ENCODE assay signal across 12 cellular contexts in the genomic region with DNA sequence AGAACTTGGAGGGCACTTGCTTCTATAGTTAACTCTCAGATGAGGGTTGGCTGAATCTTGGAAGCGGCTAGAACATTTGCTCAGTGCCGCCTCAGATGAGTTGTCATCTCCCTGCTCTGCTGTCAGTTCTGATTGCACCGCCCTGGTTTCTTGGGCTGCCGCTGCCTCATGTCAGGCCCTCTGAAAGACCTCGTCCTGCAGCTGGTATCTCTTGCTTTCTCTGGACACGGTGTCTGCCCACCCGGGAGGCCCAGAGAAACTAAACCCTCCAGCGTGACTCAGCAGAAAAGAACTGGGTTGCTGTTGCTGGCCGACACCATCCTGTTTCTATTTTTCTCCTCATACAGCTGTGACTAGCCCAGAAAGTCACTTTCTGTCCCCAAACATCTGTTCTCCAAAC.
A peak's percentile ranks its signal among the peaks of the same experiment; 100 is the strongest.
DNase-seq lines count a peak whose midpoint lies in the region; ATAC-seq and TF ChIP-seq lines count a peak whose summit lies in the region.
"Had no signal": no experiment of that assay in that cellular context is flagged by ENCODE, and none has a peak within 500 bp of the region (broad histone marks: within the 10 kb centered on the region; RNA-seq: fewer than 3 reads in every experiment).

No MANE protein-coding gene starts in this region.

- peaks cover 5% of the 10 kb centered on the region; the same call in 1 of the 2 replicates for H4K20me1 ChIP-seq in IMR-90 (ENCODE audit: insufficient read depth, low read length)

- H4K5ac ChIP-seq in IMR-90 (ENCODE audit: low read depth, low read length), result peak overlapping the region; percentile 50

- peak overlapping the region; percentile 9; the same call in 1 of the 2 replicates for H3K27ac ChIP-seq in IMR-90 (ENCODE audit: insufficient read depth, low read length)
- H3K27ac ChIP-seq in brain microvascular endothelial cell, result no peak overlapping the region
- H3K27ac ChIP-seq in neuronal stem cell (replicated peaks; ENCODE audit: low read length), result no peak overlapping the region
- H3K27ac ChIP-seq: parathyroid adenoma, RWPE1 had no signal

- TF ChIP-seq RAD21 in IMR-90 (IDR thresholded peaks at IDR 0.05; ENCODE audit: low read length), result no peak

- no peak overlapping the region for H3K56ac ChIP-seq in IMR-90 (ENCODE audit: extremely low read depth, insufficient read depth, low read length)

- TF ChIP-seq POLR2A in IMR-90 (IDR thresholded peaks at IDR 0.05; ENCODE audit: low read depth, low read length), result no peak

- 56% methylated on average over 8 of the region's 9 CpGs; no CpG with 5 or more reads in 1 of the 2 experiments for WGBS in IMR-90 (ENCODE audit: extremely low coverage in 2 of 2, insufficient read length in 1 of 2), 2 experiments
- no CpG with 5 or more reads among the region's 9 CpGs for WGBS in neuronal stem cell (ENCODE audit: extremely low coverage in 2 of 2, insufficient read length in 2 of 2, insufficient replicate concordance in 1 of 2), 2 donors

- no peak overlapping the region for H3K9ac ChIP-seq in IMR-90 (ENCODE audit: low read depth, low read length)
- H3K9ac ChIP-seq in neuronal stem cell (ENCODE audit: low read depth, low read length, poor library complexity), result no peak overlapping the region
- H3K9ac ChIP-seq: parathyroid adenoma had no signal

- peak overlapping the region; percentile 66 for H2AK9ac ChIP-seq in IMR-90 (replicated peaks; ENCODE audit: low read depth, low read length, poor library complexity)

- peaks cover 14% of the 10 kb centered on the region for H3K9me1 ChIP-seq in IMR-90 (ENCODE audit: insufficient read depth, low read length)

- peak overlapping the region; percentile 75 for H3K4ac ChIP-seq in IMR-90 (ENCODE audit: low read depth, low read length)
- H3K4ac ChIP-seq in neuronal stem cell (ENCODE audit: low read length), result no peak overlapping the region

- H3K4me3 ChIP-seq in IMR-90 (ENCODE audit: insufficient read depth, low read depth, low read length), result no peak overlapping the region
- H3K4me3 ChIP-seq in brain microvascular endothelial cell (ENCODE audit: low read depth, low read length), result no peak overlapping the region
- no peak overlapping the region for H3K4me3 ChIP-seq in neuronal stem cell (ENCODE audit: low read length in 2 of 2)

- TF ChIP-seq CTCF in IMR-90 (conservative IDR thresholded peaks at IDR 0.05; ENCODE audit: low read depth, low read length) (no peak), brain microvascular endothelial cell (IDR thresholded peaks at IDR 0.05; ENCODE audit: low read depth, low read length, missing control alignments) (no peak)

- H3K18ac ChIP-seq in IMR-90 (ENCODE audit: low read depth, low read length) (peak overlapping the region; percentile 79), neuronal stem cell (ENCODE audit: low read length) (peak overlapping the region; percentile 31)

- no peaks in the 10 kb centered on the region for H3K27me3 ChIP-seq in IMR-90 (ENCODE audit: control insufficient read depth, insufficient read depth, low read length)
- H3K27me3 ChIP-seq in brain microvascular endothelial cell (replicated peaks), result no peaks in the 10 kb centered on the region
- H3K27me3 ChIP-seq in neuronal stem cell (ENCODE audit: control insufficient read depth in 3 of 3, insufficient read depth in 3 of 3, low read depth in 1 of 3, low read length in 3 of 3), result no peaks in the 10 kb centered on the region

- peak overlapping the region; percentile 91 for H2BK20ac ChIP-seq in IMR-90 (ENCODE audit: low read depth, low read length)

- H2AK5ac ChIP-seq in IMR-90 (ENCODE audit: low read depth, low read length), result peak overlapping the region; percentile 79
- no peak overlapping the region for H2AK5ac ChIP-seq in neuronal stem cell (ENCODE audit: low read depth, low read length)

- H4K8ac ChIP-seq in IMR-90 (ENCODE audit: low read depth in 2 of 2, low read length in 2 of 2), result peak overlapping the region in 1 of 2 experiments; percentile 76; a peak in 2 of 4 replicates
- no peak overlapping the region for H4K8ac ChIP-seq in neuronal stem cell (ENCODE audit: low read depth, low read length)

- no peak overlapping the region for H3K4me2 ChIP-seq in IMR-90 (ENCODE audit: low read depth, low read length)
- no peak overlapping the region for H3K4me2 ChIP-seq in neuronal stem cell (ENCODE audit: insufficient read depth, low read length, poor library complexity, severe bottlenecking)

- peak overlapping the region; percentile 62; the same call in 2 of the 3 replicates for H2BK15ac ChIP-seq in IMR-90 (ENCODE audit: low read depth, low read length)
- no peak overlapping the region for H2BK15ac ChIP-seq in neuronal stem cell (ENCODE audit: low read length)

- intact Hi-C loops in IMR-90 (cut with micrococcal nuclease), result loop anchor here (10.0 kb wide), 1 partner anchor 192 kb away; no protein-coding TSS in a partner anchor

- H3K23ac ChIP-seq in IMR-90 (ENCODE audit: low read depth, low read length) (peak overlapping the region; percentile 10; the same call in 1 of the 2 replicates), neuronal stem cell (ENCODE audit: low read depth, low read length, poor library complexity) (no peak overlapping the region)

- H3K9me3 ChIP-seq in IMR-90 (ENCODE audit: control insufficient read depth, insufficient read depth, low read length) (no peaks in the 10 kb centered on the region; the same call in 1 of the 2 replicates), neuronal stem cell (replicated peaks in 1 of 2; ENCODE audit: control insufficient read depth in 2 of 2, insufficient read depth in 1 of 2, low read depth in 1 of 2, low read length in 2 of 2) (peaks cover 0 to 6% of the 10 kb centered on the region in 2 donors)

- H2AFZ ChIP-seq in IMR-90 (replicated peaks; ENCODE audit: low read length, poor library complexity) (peak overlapping the region; percentile 74), neuronal stem cell (ENCODE audit: low read length) (no peak overlapping the region)
- H2AFZ ChIP-seq: parathyroid adenoma had no signal

- CTCF ChIA-PET in IMR-90 (lab: Yijun Ruan, JAX) (interaction anchor here (0.7 kb wide), 1 partner anchor 54 kb away, joined by 4 read pairs; no protein-coding TSS in a partner anchor), HEK293T (lab: Yijun Ruan, JAX) (no interaction called here)

- H3K79me1 ChIP-seq in IMR-90 (ENCODE audit: low read depth in 1 of 2, low read length in 2 of 2) (no peaks in the 10 kb centered on the region), neuronal stem cell (ENCODE audit: low read depth, low read length) (no peaks in the 10 kb centered on the region)

- in situ Hi-C loops in IMR-90 (cut with MboI; ENCODE audit: low sequenced_read_pairs), result no loop called here
- in situ Hi-C loops in brain microvascular endothelial cell (cut with HindIII; ENCODE audit: low pct_ligation_motif_present, low sequenced_read_pairs), result no loop called here

- ATAC-seq in IMR-90 (ENCODE audit: low read depth) (0 out of 2 replicates have a peak, but pooled peaks have one; percentile 5), left lobe of liver (no peak), HG03457 (IDR thresholded peaks at IDR 0.05; ENCODE audit: unreplicated experiment) (no peak)
- ATAC-seq: effector memory CD8-positive, alpha-beta T cell had no signal

- no peak overlapping the region for H2BK12ac ChIP-seq in neuronal stem cell (ENCODE audit: low read length)

- POLR2A ChIA-PET in IMR-90 (lab: Charles Lee; ENCODE audit: unreplicated experiment) (no interaction called here), HEK293T (lab: Yijun Ruan, JAX) (no interaction called here)

- BruUV-seq in IMR-90 (replicated peaks; lab: Mats Ljungman, UMichigan), result no TSS peak

- dilution Hi-C loops in IMR-90 (cut with HindIII; ENCODE audit: low sequenced_read_pairs, unreplicated experiment), result no loop called here

- no peaks in the 10 kb centered on the region for H3K36me3 ChIP-seq in IMR-90 (ENCODE audit: control insufficient read depth, insufficient read depth, low read length)
- no peaks in the 10 kb centered on the region for H3K36me3 ChIP-seq in brain microvascular endothelial cell (replicated peaks)
- no peaks in the 10 kb centered on the region for H3K36me3 ChIP-seq in neuronal stem cell (replicated peaks in 1 of 2; ENCODE audit: control insufficient read depth in 2 of 2, insufficient read depth in 2 of 2, low read length in 2 of 2)

- H2BK120ac ChIP-seq in IMR-90 (ENCODE audit: low read depth, low read length), result peak overlapping the region; percentile 92
- no peak overlapping the region for H2BK120ac ChIP-seq in neuronal stem cell (ENCODE audit: low read depth, low read length)

- H2BK5ac ChIP-seq in IMR-90 (ENCODE audit: low read depth, low read length, poor library complexity, severe bottlenecking) (peak overlapping the region; percentile 60), neuronal stem cell (ENCODE audit: low read length) (no peak overlapping the region)

- H3K14ac ChIP-seq in IMR-90 (replicated peaks; ENCODE audit: low read depth, low read length) (peak overlapping the region; percentile 81), neuronal stem cell (ENCODE audit: low read length) (no peak overlapping the region)

- H4K91ac ChIP-seq in IMR-90 (ENCODE audit: insufficient read depth, low read depth, low read length) (peak overlapping the region; percentile 65), neuronal stem cell (ENCODE audit: low read depth, low read length, poor library complexity) (no peak overlapping the region)

- peaks cover 18% of the 10 kb centered on the region for H3K4me1 ChIP-seq in IMR-90 (ENCODE audit: control insufficient read depth, insufficient read depth, low read length)
- peaks cover 0 to 2% of the 10 kb centered on the region in 2 donors for H3K4me1 ChIP-seq in neuronal stem cell (ENCODE audit: control insufficient read depth in 2 of 2, insufficient read depth in 1 of 2, low read depth in 1 of 2, low read length in 2 of 2)
- H3K4me1 ChIP-seq: parathyroid adenoma had no signal

- peak; percentile 21 for DNase-seq in EL
- peak; percentile 61 for DNase-seq in IMR-90
- peak; percentile 51 for DNase-seq in brain microvascular endothelial cell
- DNase-seq in neuronal stem cell (ENCODE audit: low spot score), result no peak
- no peak for DNase-seq in HEK293T (ENCODE audit: extremely low spot score)
- no peak for DNase-seq in left lobe of liver (ENCODE audit: low spot score)
- DNase-seq in HUDEP-2 (lab: John Stamatoyannopoulos, UW; ENCODE audit: unreplicated experiment in 76 of 76), result no peak
- DNase-seq: activated CD4-positive, alpha-beta T cell treated with anti-CD3 and anti-CD28 coated beads for 48 hours; effector memory CD8-positive, alpha-beta T cell had no signal

TF ChIP-seq in IMR-90, 13 proteins besides CTCF, POLR2A, EP300 and RAD21:
- TF ChIP-seq MAFK (IDR thresholded peaks at IDR 0.05; ENCODE audit: low read depth, low read length) (peak; percentile 72), MXI1 (IDR thresholded peaks at IDR 0.05; ENCODE audit: borderline replicate concordance, low read depth, low read length) (no peak), NFE2L2 (IDR thresholded peaks at IDR 0.05; ENCODE audit: low read depth, low read length) (peak; percentile 98)

TF ChIP-seq in HEK293T, 16 proteins besides CTCF, POLR2A, EP300 and RAD21 (continues in another document):
- TF ChIP-seq CTBP1 (IDR thresholded peaks at IDR 0.05; ENCODE audit: borderline replicate concordance) (no peak), LEF1 (IDR thresholded peaks at IDR 0.05; ENCODE audit: borderline replicate concordance) (no peak), BHLHE40 (IDR thresholded peaks at IDR 0.05; ENCODE audit: borderline replicate concordance) (no peak), FOXM1 (IDR thresholded peaks at IDR 0.05; ENCODE audit: borderline replicate concordance) (no peak), TARDBP (IDR thresholded peaks at IDR 0.05) (no peak), SP1 (IDR thresholded peaks at IDR 0.05) (no peak)

Comparison
In these comparisons a context has a peak if more than half of its experiments do, and no peak if none do; other contexts are left out.
1. DNase-seq: peak in EL (single experiment), IMR-90 (single experiment) and brain microvascular endothelial cell (single experiment); none in neuronal stem cell (single experiment), HEK293T (single experiment), left lobe of liver (single experiment) and HUDEP-2 (0 of 76).